10 cellular contexts compared by ENCODE assay signal in the genomic region with DNA sequence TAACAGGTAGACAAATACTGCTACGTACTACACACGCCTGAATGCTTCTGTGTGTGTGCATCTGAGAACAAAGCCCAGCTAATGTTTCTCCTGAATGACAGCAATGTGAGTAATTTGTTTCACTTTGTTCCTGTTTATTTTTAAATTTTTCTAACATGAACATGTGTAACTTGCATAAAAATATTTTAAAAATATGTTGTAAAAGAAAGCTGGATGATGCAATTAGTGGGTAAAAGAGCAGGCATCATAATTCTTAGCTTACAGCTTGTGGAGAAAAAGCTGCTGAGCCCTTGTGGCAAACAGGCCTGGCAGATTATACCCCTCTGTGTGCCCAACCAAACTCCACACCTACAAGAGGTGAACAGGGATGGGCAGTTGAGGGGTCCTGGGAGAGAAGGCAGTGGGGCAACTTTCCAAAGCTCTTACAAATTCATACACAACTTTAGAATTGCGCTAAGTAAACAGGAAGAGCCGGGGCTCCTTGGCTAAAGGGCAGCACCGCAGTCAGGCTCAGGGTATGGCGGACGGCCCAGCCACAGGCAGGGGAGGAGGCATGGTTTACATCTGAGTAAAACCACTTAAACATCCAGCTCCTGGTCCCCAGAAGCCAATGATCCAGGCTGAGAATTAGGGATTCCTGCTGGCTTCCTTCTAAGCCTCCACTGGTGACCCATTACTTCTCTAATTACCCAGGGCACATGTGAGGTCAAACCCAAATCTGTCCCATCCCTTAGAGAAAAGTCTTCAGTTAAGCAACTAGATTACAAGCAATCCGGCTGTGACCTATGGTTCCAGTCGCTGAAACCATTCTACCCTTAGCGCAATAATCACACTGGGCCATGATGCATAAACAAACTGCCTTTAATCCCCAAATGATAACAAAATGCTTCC. TPM values are rescaled to one million over a fixed set of nuclear protein-coding genes. Genes with fewer than 3 reads are reported as not detected.
DNase-seq lines count a peak whose midpoint lies in the region; ATAC-seq and TF ChIP-seq lines count a peak whose summit lies in the region.
"Had no signal": no experiment of that assay in that cellular context is flagged by ENCODE, and none has a peak within 500 bp of the region (broad histone marks: within the 10 kb centered on the region; RNA-seq: fewer than 3 reads in every experiment).

No MANE protein-coding gene starts in this region.

- H3K9ac ChIP-seq in mesendoderm (ENCODE audit: low read length), result no peak overlapping the region

- H3K4me3 ChIP-seq in epithelial cell of esophagus (ENCODE audit: low read length) (no peak overlapping the region), mesendoderm (ENCODE audit: low read length) (no peak overlapping the region), aorta (ENCODE audit: low read length in 2 of 2) (no peak overlapping the region)
- H3K4me3 ChIP-seq: skin epidermis had no signal

- H3K27ac ChIP-seq in mesendoderm (ENCODE audit: low read depth, low read length) (no peak overlapping the region), aorta (ENCODE audit: low read depth in 1 of 2, low read length in 2 of 2) (peak overlapping the region; percentile 62 to 94)

- H3K36me3 ChIP-seq in mesendoderm (ENCODE audit: control insufficient read depth, insufficient read depth, low read length), result no peaks in the 10 kb centered on the region
- H3K36me3 ChIP-seq in aorta (ENCODE audit: control insufficient read depth in 1 of 2, insufficient read depth in 2 of 2, low read length in 1 of 2), result no peaks in the 10 kb centered on the region

- no peak overlapping the region for H3K4me3 Mint-ChIP-seq in activated T-cell treated with anti-CD3 and anti-CD28 coated beads, Interleukin-2, amount 50 U/mL, for 24 hours
- no peak overlapping the region for H3K4me3 Mint-ChIP-seq in activated T-cell treated with anti-CD3 and anti-CD28 coated beads, Interleukin-2, amount 50 U/mL, for 4 hours
- H3K4me3 Mint-ChIP-seq: CD8-positive, alpha-beta T cell had no signal

- H3K4me2 ChIP-seq in mesendoderm (ENCODE audit: low read length), result no peak overlapping the region

- H3K9me3 ChIP-seq in aorta (ENCODE audit: control insufficient read depth, low read length), result no peaks in the 10 kb centered on the region

- H3K4me1 ChIP-seq in mesendoderm (ENCODE audit: control insufficient read depth, low read depth, low read length), result peaks cover 11% of the 10 kb centered on the region
- peaks cover 4 to 5% of the 10 kb centered on the region in 2 donors for H3K4me1 ChIP-seq in aorta (ENCODE audit: control insufficient read depth in 1 of 2, insufficient read depth in 2 of 2, low read length in 2 of 2)

- no peak overlapping the region for H4K8ac ChIP-seq in mesendoderm (ENCODE audit: low read depth, low read length)

- intact Hi-C loops in aorta (cut with DNase I), result loop anchor here in 1 of 2 donors (5.0 kb wide), 1 partner anchor 78 kb away; no protein-coding TSS in a partner anchor

- DNase-seq in activated T-cell treated with anti-CD3 and anti-CD28 coated beads, Interleukin-2, amount 50 U/mL, for 24 hours, result peak; percentile 14
- DNase-seq in activated T-cell treated with anti-CD3 and anti-CD28 coated beads, Interleukin-2, amount 50 U/mL, for 4 hours, result no peak
- DNase-seq in epithelial cell of esophagus (ENCODE audit: low read depth) (peak; percentile 85), mesendoderm (peak; percentile 46), aorta (peak in 1 of 2 donors; percentile 76)
- DNase-seq in stimulated activated CD4-positive, alpha-beta T cell treated with anti-CD3 and anti-CD28 coated beads, Interleukin-1b, Interleukin-23, amount 100 ng/mL, for 48 hours, result no peak

- peaks cover 31% of the 10 kb centered on the region for H3K79me1 ChIP-seq in mesendoderm (ENCODE audit: low read length)

- no peak overlapping the region for H3K27ac Mint-ChIP-seq in activated T-cell treated with anti-CD3 and anti-CD28 coated beads, Interleukin-2, amount 50 U/mL, for 24 hours
- H3K27ac Mint-ChIP-seq: CD8-positive, alpha-beta T cell had no signal

- H2AK5ac ChIP-seq in mesendoderm (ENCODE audit: low read length), result no peak overlapping the region

- no peaks in the 10 kb centered on the region for H3K36me3 Mint-ChIP-seq in activated T-cell treated with anti-CD3 and anti-CD28 coated beads, Interleukin-2, amount 50 U/mL, for 24 hours (ENCODE audit: low read depth)
- no peaks in the 10 kb centered on the region for H3K36me3 Mint-ChIP-seq in activated T-cell treated with anti-CD3 and anti-CD28 coated beads, Interleukin-2, amount 50 U/mL, for 4 hours (ENCODE audit: insufficient read depth)
- H3K36me3 Mint-ChIP-seq: CD8-positive, alpha-beta T cell had no signal

- no peak overlapping the region for H4K5ac ChIP-seq in mesendoderm (ENCODE audit: low read length)

- H2BK15ac ChIP-seq in mesendoderm (replicated peaks; ENCODE audit: low read depth), result no peak overlapping the region

- peaks cover 3% of the 10 kb centered on the region for H3K27me3 Mint-ChIP-seq in activated T-cell treated with anti-CD3 and anti-CD28 coated beads, Interleukin-2, amount 50 U/mL, for 24 hours
- H3K27me3 Mint-ChIP-seq in activated T-cell treated with anti-CD3 and anti-CD28 coated beads, Interleukin-2, amount 50 U/mL, for 4 hours (ENCODE audit: low read depth), result no peaks in the 10 kb centered on the region

- peaks cover 40% of the 10 kb centered on the region for H3K79me2 ChIP-seq in mesendoderm (ENCODE audit: control insufficient read depth, insufficient read depth, low read length)

- H2BK5ac ChIP-seq in mesendoderm (ENCODE audit: low read length), result no peak overlapping the region

- peak overlapping the region; percentile 28 for H3K56ac ChIP-seq in mesendoderm (ENCODE audit: low read length)

- WGBS in mesendoderm (ENCODE audit: extremely low coverage, insufficient coverage, low lambda C conversion rate), result no CpG with 5 or more reads among the region's 10 CpGs
- 10 to 11% methylated on average over 10 of the region's 10 CpGs for whole genome bisulfite sequencing in aorta, 2 donors

- H3K4me1 Mint-ChIP-seq in activated T-cell treated with anti-CD3 and anti-CD28 coated beads, Interleukin-2, amount 50 U/mL, for 24 hours (ENCODE audit: low read depth), result no peaks in the 10 kb centered on the region
- H3K4me1 Mint-ChIP-seq in activated T-cell treated with anti-CD3 and anti-CD28 coated beads, Interleukin-2, amount 50 U/mL, for 4 hours (ENCODE audit: low read depth), result no peaks in the 10 kb centered on the region

- H3K23ac ChIP-seq in mesendoderm (ENCODE audit: low read length), result no peak overlapping the region

- H3K4ac ChIP-seq in mesendoderm (ENCODE audit: low read depth, low read length), result no peak overlapping the region

- TF ChIP-seq CTCF in epithelial cell of esophagus (IDR thresholded peaks at IDR 0.05; ENCODE audit: insufficient read depth, low read depth, low read length, missing control alignments), result no peak

- H2BK120ac ChIP-seq in mesendoderm (ENCODE audit: low read depth, low read length), result no peak overlapping the region

- H3K18ac ChIP-seq in mesendoderm (ENCODE audit: low read length), result no peak overlapping the region

- no peaks in the 10 kb centered on the region for H3K9me3 Mint-ChIP-seq in activated T-cell treated with anti-CD3 and anti-CD28 coated beads, Interleukin-2, amount 50 U/mL, for 24 hours
- H3K9me3 Mint-ChIP-seq in activated T-cell treated with anti-CD3 and anti-CD28 coated beads, Interleukin-2, amount 50 U/mL, for 4 hours, result no peaks in the 10 kb centered on the region
- H3K9me3 Mint-ChIP-seq: CD8-positive, alpha-beta T cell had no signal

- H3K27me3 ChIP-seq in mesendoderm (ENCODE audit: insufficient read depth, low read length, poor library complexity) (no peaks in the 10 kb centered on the region), aorta (ENCODE audit: control insufficient read depth in 1 of 2, insufficient read depth in 2 of 2, low read length in 1 of 2) (no peaks in the 10 kb centered on the region)

- no peak for ATAC-seq in activated T-cell treated with anti-CD3 and anti-CD28 coated beads, Interleukin-2, amount 50 U/mL, for 4 hours
- ATAC-seq in aorta (ENCODE audit: low FRiP score) (peak; percentile 43), HG02588 (IDR thresholded peaks at IDR 0.05; ENCODE audit: unreplicated experiment) (no peak), GM21526 (IDR thresholded peaks at IDR 0.05; ENCODE audit: low FRiP score, unreplicated experiment) (no peak)
- ATAC-seq: CD8-positive, alpha-beta T cell had no signal

RNA-seq across cellular contexts. Expression of gene PXDN, which starts 14.0 kb away (rescaled TPM):
- 1 to 10 TPM in 2 of 3 donors, under 1 TPM in 1; 0.76 to 1.2 (median 1.2) TPM for total RNA-seq in activated T-cell treated with anti-CD3 and anti-CD28 coated beads, Interleukin-2, amount 50 U/mL, for 4 hours
- 60.4 TPM for polyA plus RNA-seq in mesendoderm (2013, experiment 1 of 2)
- polyA plus RNA-seq in mesendoderm (2013, experiment 2 of 2), result 60.8 TPM
- total RNA-seq in aorta, result 100 to 1,000 TPM; 100 to 109 TPM
- polyA plus RNA-seq in aorta, result 10 to 100 TPM; 10.6 to 63.0 TPM

Comparison
In these comparisons a context has a peak if more than half of its experiments do, and no peak if none do; other contexts are left out.
1. DNase-seq: peak in activated T-cell treated with anti-CD3 and anti-CD28 coated beads, Interleukin-2, amount 50 U/mL, for 24 hours (single experiment), epithelial cell of esophagus (single experiment) and mesendoderm (single experiment); none in activated T-cell treated with anti-CD3 and anti-CD28 coated beads, Interleukin-2, amount 50 U/mL, for 4 hours (single experiment) and stimulated activated CD4-positive, alpha-beta T cell treated with anti-CD3 and anti-CD28 coated beads, Interleukin-1b, Interleukin-23, amount 100 ng/mL, for 48 hours (single experiment).
2. RNA of gene PXDN, which starts 14.0 kb away (total RNA-seq): 100 to 109 TPM in aorta; 0.76 to 1.2 TPM in activated T-cell treated with anti-CD3 and anti-CD28 coated beads, Interleukin-2, amount 50 U/mL, for 4 hours; every median in the first group is over 10 times any median in the second.